In genomic region chr15:66236806-66237205, GRCh38 we compare ENCODE assay signal across 22 cellular contexts. TPM values are rescaled to one million over a fixed set of nuclear protein-coding genes. Genes with fewer than 3 reads are reported as not detected.
"Had no signal": no experiment of that assay in that cellular context is flagged by ENCODE, and none has a peak within 500 bp of the region (broad histone marks: within the 10 kb centered on the region; RNA-seq: fewer than 3 reads in every experiment).

No MANE protein-coding gene starts in this region.

- DNase-seq: Karpas-422, KG1, NCI-H1092, NCI-H1105 treated with DMSO at 0.1 percent for 48 hours, NCI-H1417 treated with DMSO at 0.1 percent for 48 hours, NCI-H146, NCI-H1694 treated with DMSO at 0.1 percent for 48 hours, NCI-H1930, NCI-H2081, NCI-H2107, NCI-H2227 treated with DMSO at 0.1 percent for 48 hours, NCI-H446, NCI-H510A, NCI-H524 treated with DMSO at 0.1 percent for 48 hours, NCI-H774, Right ventricle myocardium superior, RPMI8226, SIG-M5 had no signal

- H3K27ac ChIP-seq: SJSA1, SK-N-MC had no signal

- H3K4me3 ChIP-seq: MG63, SJSA1, SK-N-MC had no signal

- H3K4me1 ChIP-seq: SJSA1 had no signal

- H3K36me3 ChIP-seq: MG63, SJSA1 had no signal

- FAIRE-seq: RCC 7860 had no signal

- H3K27me3 ChIP-seq: MG63 had no signal

- H3K9me3 ChIP-seq: MG63, SJSA1 had no signal

RNA-seq across cellular contexts. Expression of gene MEGF11, which starts 16.7 kb away (rescaled TPM):
- total RNA-seq: Right ventricle myocardium superior had no signal
